In genomic region chr2:148819019-148819418, GRCh38 we compare ENCODE assay signal across 27 cellular contexts.
"Had no signal": no experiment of that assay in that cellular context is flagged by ENCODE, and none has a peak within 500 bp of the region (broad histone marks: within the 10 kb centered on the region; RNA-seq: fewer than 3 reads in every experiment).

No MANE protein-coding gene starts in this region.

- H3K27ac ChIP-seq: foreskin keratinocyte, gastroesophageal sphincter, heart left ventricle, hepatocyte, neural progenitor cell, psoas muscle, stomach, thyroid gland, vagina had no signal

- H3K9ac ChIP-seq: neural progenitor cell had no signal

- ATAC-seq: foreskin keratinocyte; gastroesophageal sphincter; heart left ventricle; left lobe of liver; mucosa of descending colon; natural killer cell treated with Interleukin-12 subunit alpha and Interleukin-12 subunit beta and Interleukin-15 and Interleukin-18, amount 100 ng/mL, for 72 hours; psoas muscle; right cardiac atrium had no signal

- H3K79me2 ChIP-seq: hepatocyte had no signal

- H3K4me3 Mint-ChIP-seq: mesothelial cell of epicardium; naive B cell; natural killer cell treated with Interleukin-12 subunit alpha and Interleukin-12 subunit beta and Interleukin-15 and Interleukin-18, amount 100 ng/mL, for 72 hours; neural progenitor cell had no signal

- H3K36me3 Mint-ChIP-seq: mesothelial cell of epicardium; natural killer cell treated with Interleukin-12 subunit alpha and Interleukin-12 subunit beta and Interleukin-15 and Interleukin-18, amount 100 ng/mL, for 72 hours; neural progenitor cell had no signal

- DNase-seq: cortex of kidney; effector CD4-positive, alpha-beta T cell; foreskin keratinocyte; heart left ventricle; kidney; mesenchymal stem cell; mucosa of descending colon; naive B cell; nucleus accumbens; posterior cingulate gyrus; psoas muscle; right cardiac atrium; small intestine; stimulated activated CD4-positive, alpha-beta T cell treated with anti-CD3 and anti-CD28 coated beads, Interleukin-1b, Interleukin-23, amount 100 ng/mL, for 48 hours; stimulated activated CD4-positive, alpha-beta T cell treated with anti-CD3 and anti-CD28 coated beads, Interleukin-4, amount 100 ng/mL, for 1 hour; stimulated activated CD8-positive, alpha-beta memory T cell treated with anti-CD3 and anti-CD28 coated beads, Interleukin-4, amount 100 ng/mL, for 48 hours; stimulated activated naive CD4-positive, alpha-beta T cell treated with Interleukin-2 at 50 U/mL for 16 hours; stomach; thyroid gland; trophoblast cell had no signal

- H3K4me3 ChIP-seq: gastroesophageal sphincter, heart left ventricle, hepatocyte, mucosa of descending colon, neural progenitor cell, psoas muscle, stomach, thyroid gland, vagina had no signal

- H3K9me3 ChIP-seq: gastroesophageal sphincter, heart left ventricle, mucosa of descending colon, psoas muscle, stomach, thyroid gland, vagina had no signal

- H3K27ac Mint-ChIP-seq: mesothelial cell of epicardium; naive B cell; natural killer cell treated with Interleukin-12 subunit alpha and Interleukin-12 subunit beta and Interleukin-15 and Interleukin-18, amount 100 ng/mL, for 72 hours; neural progenitor cell had no signal

- FAIRE-seq: kidney, small intestine had no signal

- H3K36me3 ChIP-seq: gastroesophageal sphincter, heart left ventricle, neural progenitor cell, stomach, thyroid gland, vagina had no signal

- H3K4me2 ChIP-seq: hepatocyte, neural progenitor cell had no signal

- H3K9me3 Mint-ChIP-seq: natural killer cell treated with Interleukin-12 subunit alpha and Interleukin-12 subunit beta and Interleukin-15 and Interleukin-18, amount 100 ng/mL, for 72 hours; neural progenitor cell had no signal

- H2AFZ ChIP-seq: hepatocyte, neural progenitor cell had no signal

- H3K4me1 ChIP-seq: foreskin keratinocyte, psoas muscle had no signal

- H3K27me3 ChIP-seq: gastroesophageal sphincter, heart left ventricle, hepatocyte, neural progenitor cell, stomach, thyroid gland, vagina had no signal
